Comparison of ENCODE assay signal across 10 cellular contexts in the genomic region with DNA sequence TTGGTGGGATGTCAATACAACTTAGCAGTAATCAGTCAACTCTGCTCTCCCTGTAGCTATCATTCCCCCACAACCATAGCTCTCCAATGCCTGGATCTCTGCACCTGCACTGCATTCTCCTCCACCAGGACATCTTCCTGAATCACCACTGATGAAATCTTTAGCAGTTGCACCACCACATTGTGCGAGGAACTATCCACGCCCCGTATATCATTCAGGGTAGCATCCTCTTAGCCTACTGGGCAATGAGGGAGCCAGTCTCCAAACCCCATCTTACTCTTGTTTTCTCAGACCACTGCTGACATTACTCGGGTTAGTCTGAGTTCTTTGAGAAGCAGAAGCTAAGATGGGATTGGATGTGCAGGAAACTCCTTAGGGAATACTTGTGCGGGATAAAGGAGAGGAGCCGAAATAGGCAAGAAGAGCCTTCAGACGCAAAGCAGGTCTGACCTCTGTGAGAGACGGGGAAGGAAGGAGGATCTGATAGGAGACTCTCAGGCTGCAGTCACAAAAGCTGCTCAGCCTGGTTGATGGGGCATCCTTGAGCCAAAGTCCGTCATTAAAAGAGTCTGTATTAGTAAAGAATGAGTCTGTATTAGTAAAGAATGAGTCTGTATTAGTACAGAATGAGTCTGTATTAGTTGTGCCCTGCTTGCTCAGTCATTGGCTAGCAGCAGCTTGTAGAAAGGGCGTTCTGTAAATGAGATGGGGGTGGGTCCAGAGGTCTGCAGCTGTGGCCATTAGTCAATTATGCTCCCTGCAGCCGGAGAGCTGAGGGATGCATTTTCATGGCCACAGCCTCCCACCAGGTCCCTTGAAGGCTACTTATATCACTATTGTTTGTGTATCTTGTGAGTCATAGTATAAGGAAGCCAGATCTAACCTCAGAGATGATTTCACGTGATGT. TPM values are rescaled to one million over a fixed set of nuclear protein-coding genes. Genes with fewer than 3 reads are reported as not detected.
DNase-seq lines count a peak whose midpoint lies in the region; ATAC-seq, FAIRE-seq and TF ChIP-seq lines count a peak whose summit lies in the region.
"Had no signal": no experiment of that assay in that cellular context is flagged by ENCODE, and none has a peak within 500 bp of the region (broad histone marks: within the 10 kb centered on the region; RNA-seq: fewer than 3 reads in every experiment).

No MANE protein-coding gene starts in this region.

- H3K27me3 Mint-ChIP-seq in MCF 10A (ENCODE audit: insufficient read depth, unreplicated experiment) = no peaks in the 10 kb centered on the region
- no peaks in the 10 kb centered on the region for H3K27me3 Mint-ChIP-seq in CD8-positive, alpha-beta T cell (ENCODE audit: low read depth)

- peak; percentile 69 for ATAC-seq in stimulated activated effector memory CD8-positive, alpha-beta T cell treated with anti-CD3 and anti-CD28 coated beads, Interleukin-12 subunit alpha, Interleukin-12 subunit beta, amount 100 ng/mL, for 72 hours
- ATAC-seq in HG02981 (IDR thresholded peaks at IDR 0.05; ENCODE audit: unreplicated experiment) = no peak
- ATAC-seq in CD8-positive, alpha-beta T cell = no peak

- POLR2A ChIA-PET in MCF 10A (lab: Yijun Ruan, JAX) = interaction anchor here (0.6 to 2.7 kb wide), 6 partner anchors 9 to 50 kb away, joined by 4 to 12 read pairs (median 6); no protein-coding TSS in a partner anchor
- POLR2A ChIA-PET in CD8-positive, alpha-beta T cell (lab: Charles Lee) = interaction anchor here (0.9 to 1.0 kb wide), 2 partner anchors 49 to 166 kb away, joined by 3 read pairs; no protein-coding TSS in a partner anchor

- TF ChIP-seq CTCF in MCF 10A (IDR thresholded peaks at IDR 0.05; ENCODE audit: unreplicated experiment) = no peak
- TF ChIP-seq CTCF in breast epithelium (IDR thresholded peaks at IDR 0.05) = no peak
- no peak for TF ChIP-seq CTCF in CD8-positive, alpha-beta T cell (IDR thresholded peaks at IDR 0.05)

- intact Hi-C loops in MCF 10A (cut with micrococcal nuclease) (loop anchor here (2.0 kb wide), 2 partner anchors 48 to 118 kb away; no protein-coding TSS in a partner anchor), breast epithelium (cut with DNase I; ENCODE audit: low total_unique reads) (no loop called here)
- intact Hi-C loops in CD8-positive, alpha-beta T cell (cut with DNase I, micrococcal nuclease) = no loop called here

- FAIRE-seq in RCC 7860 (lab: Jason Lieb, UNC) (no peak), frontal cortex (lab: Jason Lieb, UNC) (no peak)

- H3K9me3 Mint-ChIP-seq in MCF 10A (ENCODE audit: unreplicated experiment) = no peaks in the 10 kb centered on the region
- H3K9me3 Mint-ChIP-seq in stimulated activated effector memory CD8-positive, alpha-beta T cell treated with anti-CD3 and anti-CD28 coated beads, Interleukin-12 subunit alpha, Interleukin-12 subunit beta, amount 100 ng/mL, for 72 hours = no peaks in the 10 kb centered on the region
- no peaks in the 10 kb centered on the region for H3K9me3 Mint-ChIP-seq in CD8-positive, alpha-beta T cell

- H3K4me3 ChIP-seq in breast epithelium = no peak overlapping the region
- H3K4me3 ChIP-seq in CD8-positive, alpha-beta T cell (ENCODE audit: low read depth, low read length) = no peak overlapping the region

- no peaks in the 10 kb centered on the region for H3K9me3 ChIP-seq in breast epithelium
- H3K9me3 ChIP-seq in CD8-positive, alpha-beta T cell (ENCODE audit: low read length) = no peaks in the 10 kb centered on the region

- no TSS peak for BruUV-seq in MCF 10A (replicated peaks; lab: Mats Ljungman, UMichigan)

- TF ChIP-seq POLR2A in breast epithelium (IDR thresholded peaks at IDR 0.05) = no peak

- DNase-seq in MCF 10A (ENCODE audit: unreplicated experiment) = peak; percentile 86
- no peak for DNase-seq in breast epithelium (ENCODE audit: low spot score in 2 of 2)
- DNase-seq in RCC 7860 (ENCODE audit: low spot score) = peak; percentile 28
- DNase-seq in fibroblast of peridontal ligament (ENCODE audit: extremely low read depth) = peak; percentile 98
- no peak for DNase-seq in stimulated activated effector memory CD8-positive, alpha-beta T cell treated with anti-CD3 and anti-CD28 coated beads, Interleukin-12 subunit alpha, Interleukin-12 subunit beta, amount 100 ng/mL, for 72 hours (ENCODE audit: low spot score in 2 of 2)
- no peak for DNase-seq in CD8-positive, alpha-beta T cell
- no peak for DNase-seq in frontal cortex (ENCODE audit: low spot score in 2 of 2)
- DNase-seq: cortex of kidney, DMS 273 treated with DMSO at 0.1 percent for 48 hours had no signal

- peak overlapping the region; percentile 78 for H3K27ac Mint-ChIP-seq in MCF 10A (ENCODE audit: low read depth, unreplicated experiment)
- H3K27ac Mint-ChIP-seq in stimulated activated effector memory CD8-positive, alpha-beta T cell treated with anti-CD3 and anti-CD28 coated beads, Interleukin-12 subunit alpha, Interleukin-12 subunit beta, amount 100 ng/mL, for 72 hours = no peak overlapping the region
- no peak overlapping the region for H3K27ac Mint-ChIP-seq in CD8-positive, alpha-beta T cell

- no peak overlapping the region for H3K27ac ChIP-seq in breast epithelium
- no peak overlapping the region for H3K27ac ChIP-seq in CD8-positive, alpha-beta T cell (ENCODE audit: low read depth, low read length)

- H3K36me3 Mint-ChIP-seq in MCF 10A (ENCODE audit: insufficient read depth, unreplicated experiment) = no peaks in the 10 kb centered on the region
- H3K36me3 Mint-ChIP-seq in stimulated activated effector memory CD8-positive, alpha-beta T cell treated with anti-CD3 and anti-CD28 coated beads, Interleukin-12 subunit alpha, Interleukin-12 subunit beta, amount 100 ng/mL, for 72 hours = no peaks in the 10 kb centered on the region
- no peaks in the 10 kb centered on the region for H3K36me3 Mint-ChIP-seq in CD8-positive, alpha-beta T cell

- CTCF ChIA-PET in MCF 10A (lab: Yijun Ruan, JAX) = interaction anchor here (0.5 to 4.7 kb wide), 11 partner anchors 9 to 1609 kb away, joined by 3 to 29 read pairs (median 4); partner anchors contain the start of gene TMBIM4
- CTCF ChIA-PET in CD8-positive, alpha-beta T cell (lab: Charles Lee) = interaction anchor here (1.0 to 4.3 kb wide), 5 partner anchors 10 to 136 kb away, joined by 3 to 17 read pairs (median 10); no protein-coding TSS in a partner anchor

- H3K4me3 Mint-ChIP-seq in MCF 10A (ENCODE audit: unreplicated experiment) = no peak overlapping the region
- H3K4me3 Mint-ChIP-seq in stimulated activated effector memory CD8-positive, alpha-beta T cell treated with anti-CD3 and anti-CD28 coated beads, Interleukin-12 subunit alpha, Interleukin-12 subunit beta, amount 100 ng/mL, for 72 hours = no peak overlapping the region
- no peak overlapping the region for H3K4me3 Mint-ChIP-seq in CD8-positive, alpha-beta T cell

- no peaks in the 10 kb centered on the region for H3K36me3 ChIP-seq in breast epithelium
- H3K36me3 ChIP-seq in CD8-positive, alpha-beta T cell (ENCODE audit: insufficient read depth, low read length) = no peaks in the 10 kb centered on the region

- H3K4me1 ChIP-seq in breast epithelium = no peaks in the 10 kb centered on the region
- no peaks in the 10 kb centered on the region for H3K4me1 ChIP-seq in CD8-positive, alpha-beta T cell (ENCODE audit: insufficient read depth, low read length)

- H3K4me1 Mint-ChIP-seq in MCF 10A (ENCODE audit: insufficient read depth, unreplicated experiment) = peaks cover 17% of the 10 kb centered on the region
- no peaks in the 10 kb centered on the region for H3K4me1 Mint-ChIP-seq in stimulated activated effector memory CD8-positive, alpha-beta T cell treated with anti-CD3 and anti-CD28 coated beads, Interleukin-12 subunit alpha, Interleukin-12 subunit beta, amount 100 ng/mL, for 72 hours
- no peaks in the 10 kb centered on the region for H3K4me1 Mint-ChIP-seq in CD8-positive, alpha-beta T cell (ENCODE audit: low read depth)

- no peaks in the 10 kb centered on the region for H3K27me3 ChIP-seq in breast epithelium
- no peaks in the 10 kb centered on the region for H3K27me3 ChIP-seq in CD8-positive, alpha-beta T cell (ENCODE audit: insufficient read depth, low read length)

RNA-seq across cellular contexts. Expression of gene RASSF3, which starts 49.6 kb away (rescaled TPM):
- 30.5 and 30.6 TPM in 2 replicates for total RNA-seq in MCF 10A (2022)
- 10 to 100 TPM; 23.4 to 28.4 (median 24.6) TPM for total RNA-seq in breast epithelium
- 100 to 1,000 TPM; 109 to 118 TPM for total RNA-seq in CD8-positive, alpha-beta T cell
- 5.7 TPM for total RNA-seq in frontal cortex

Comparison
In these comparisons a context has a peak if more than half of its experiments do, and no peak if none do; other contexts are left out.
1. DNase-seq: peak in MCF 10A (single experiment), RCC 7860 (single experiment) and fibroblast of peridontal ligament (single experiment); none in breast epithelium (0 of 2), stimulated activated effector memory CD8-positive, alpha-beta T cell treated with anti-CD3 and anti-CD28 coated beads, Interleukin-12 subunit alpha, Interleukin-12 subunit beta, amount 100 ng/mL, for 72 hours (0 of 2), CD8-positive, alpha-beta T cell (0 of 7) and frontal cortex (0 of 2).